In genomic region chr2:156435725-156436476, GRCh38 we compare ENCODE assay signal across 8 cellular contexts.
DNase-seq lines count a peak whose midpoint lies in the region; ATAC-seq and TF ChIP-seq lines count a peak whose summit lies in the region.

Gene GPD2 (plus strand): TSS chr2:156436379. CDS start chr2:156476106, 39,727 bp downstream.

- H3K9ac ChIP-seq in stomach smooth muscle (ENCODE audit: low read length in 2 of 2): peak within 1 kb of the TSS; percentile 90 to 95

- no peaks in the 10 kb centered on the region for H3K27me3 Mint-ChIP-seq in nephron progenitor cell (ENCODE audit: low read depth, poor library complexity)

- TF ChIP-seq CTCF in RWPE2 (IDR thresholded peaks at IDR 0.05; ENCODE audit: poor library complexity, severe bottlenecking) (peak; percentile 21), nephron progenitor cell (IDR thresholded peaks at IDR 0.05) (no peak)

- DNase-seq in DMS114 treated with DMSO at 0.1 percent for 48 hours (lab: John Stamatoyannopoulos, UW; ENCODE audit: unreplicated experiment): peak; percentile 22
- peak in 73 of 76 experiments; percentile 10 to 79 (median 58) for DNase-seq in HUDEP-2 (lab: John Stamatoyannopoulos, UW; ENCODE audit: unreplicated experiment in 76 of 76)
- DNase-seq in RWPE2 (ENCODE audit: low spot score): peak; percentile 86
- peak; percentile 86 for DNase-seq in activated effector memory CD4-positive, alpha-beta T cell treated with anti-CD3 and anti-CD28 coated beads, Interleukin-2, amount 50 U/mL, for 16 hours
- DNase-seq in fibroblast of the conjunctiva (ENCODE audit: low read depth): peak; percentile 67
- DNase-seq in nephron progenitor cell: peak; percentile 87

- peak within 1 kb of the TSS; percentile 93 for H3K4me3 Mint-ChIP-seq in nephron progenitor cell

- ATAC-seq in GM21381 (IDR thresholded peaks at IDR 0.05; ENCODE audit: unreplicated experiment) (peak; percentile 52), RWPE2 (ENCODE audit: low read depth) (peak; percentile 80)

- peaks cover 17% of the 10 kb centered on the region for H3K36me3 Mint-ChIP-seq in nephron progenitor cell (ENCODE audit: low read depth)

- H3K4me1 ChIP-seq in RWPE2 (ENCODE audit: insufficient read depth, poor library complexity, severe bottlenecking) (peaks cover 39% of the 10 kb centered on the region), stomach smooth muscle (ENCODE audit: control insufficient read depth, insufficient read depth, low read length) (peaks cover 7% of the 10 kb centered on the region)

- H3K4me3 ChIP-seq in RWPE2 (ENCODE audit: severe bottlenecking): peak within 1 kb of the TSS; percentile 48
- peak within 1 kb of the TSS; percentile 47 to 86 for H3K4me3 ChIP-seq in stomach smooth muscle (ENCODE audit: low read length in 2 of 2)

- H3K36me3 ChIP-seq in RWPE2 (ENCODE audit: low read depth) (peaks cover 22% of the 10 kb centered on the region), stomach smooth muscle (ENCODE audit: control insufficient read depth in 2 of 2, insufficient read depth in 2 of 2, low read length in 2 of 2) (no peaks in the 10 kb centered on the region)

- no peaks in the 10 kb centered on the region for H3K9me3 Mint-ChIP-seq in nephron progenitor cell

- no peaks in the 10 kb centered on the region for H3K27me3 ChIP-seq in RWPE2 (ENCODE audit: insufficient read depth, poor library complexity, severe bottlenecking)
- no peaks in the 10 kb centered on the region for H3K27me3 ChIP-seq in stomach smooth muscle (ENCODE audit: control insufficient read depth in 1 of 2, insufficient read depth in 2 of 2, low read length in 2 of 2)

- H3K27ac ChIP-seq in RWPE2 (ENCODE audit: poor library complexity, severe bottlenecking) (peak within 1 kb of the TSS; percentile 88), stomach smooth muscle (ENCODE audit: low read length) (peak within 1 kb of the TSS; percentile 87)

- peak within 1 kb of the TSS; percentile 90 for H3K27ac Mint-ChIP-seq in nephron progenitor cell

- peaks cover 54% of the 10 kb centered on the region for H3K4me1 Mint-ChIP-seq in nephron progenitor cell

- H3K9me3 ChIP-seq in RWPE2 (ENCODE audit: severe bottlenecking) (no peaks in the 10 kb centered on the region), stomach smooth muscle (ENCODE audit: control insufficient read depth in 2 of 2, low read length in 2 of 2) (no peaks in the 10 kb centered on the region)

Comparison
In these comparisons a context has a peak if more than half of its experiments do, and no peak if none do; other contexts are left out.
1. Peak in every context shown above with its lines: DNase-seq, ATAC-seq, H3K4me3 ChIP-seq and H3K27ac ChIP-seq.
2. DNase-seq: peak in every context shown above with its lines; median percentile 87 in nephron progenitor cell; 86 in RWPE2; 86 in activated effector memory CD4-positive, alpha-beta T cell treated with anti-CD3 and anti-CD28 coated beads, Interleukin-2, amount 50 U/mL, for 16 hours; 67 in fibroblast of the conjunctiva; 58 in HUDEP-2; 22 in DMS114 treated with DMSO at 0.1 percent for 48 hours.